In genomic region chr21:46320331-46320801, GRCh38 we compare ENCODE assay signal across 10 cellular contexts. TPM values are rescaled to one million over a fixed set of nuclear protein-coding genes. Genes with fewer than 3 reads are reported as not detected.
DNase-seq lines count a peak whose midpoint lies in the region; ATAC-seq and TF ChIP-seq lines count a peak whose summit lies in the region.
"Had no signal": no experiment of that assay in that cellular context is flagged by ENCODE, and none has a peak within 500 bp of the region (broad histone marks: within the 10 kb centered on the region; RNA-seq: fewer than 3 reads in every experiment).

No MANE protein-coding gene starts in this region.

- DNase-seq in CMK (ENCODE audit: low read depth): peak; percentile 100
- DNase-seq in KBM-7: peak; percentile 68
- no peak for DNase-seq in amygdala (lab: John Stamatoyannopoulos, UW)
- DNase-seq: activated gamma-delta T cell treated with Interleukin-2 at 50 U/mL for 16 hours; natural killer cell; stimulated activated CD4-positive, alpha-beta T cell treated with anti-CD3 and anti-CD28 coated beads, Interleukin-1b, Interleukin-23, amount 100 ng/mL, for 48 hours; T-helper 17 cell had no signal

- no peak for ATAC-seq in GM18511 (IDR thresholded peaks at IDR 0.05; ENCODE audit: unreplicated experiment)
- no peak for ATAC-seq in HG02938 (IDR thresholded peaks at IDR 0.05; ENCODE audit: unreplicated experiment)
- ATAC-seq: natural killer cell, T-helper 17 cell had no signal

- H3K36me3 Mint-ChIP-seq in brain: no peaks in the 10 kb centered on the region
- H3K36me3 Mint-ChIP-seq: natural killer cell had no signal

- in situ Hi-C loops in KBM-7 (cut with MboI; ENCODE audit: low pct_unique_long_range_greater_than_20kb, low sequenced_read_pairs): no loop called here

- H3K9me3 Mint-ChIP-seq in brain: no peaks in the 10 kb centered on the region
- H3K9me3 Mint-ChIP-seq: natural killer cell had no signal

- TF ChIP-seq CTCF in brain (conservative IDR thresholded peaks at IDR 0.05): no peak

- H3K4me1 Mint-ChIP-seq in brain: peaks cover 28% of the 10 kb centered on the region

- H3K27ac Mint-ChIP-seq in brain: peak overlapping the region in 2 of 5 experiments; percentile 27 to 68
- H3K27ac Mint-ChIP-seq: natural killer cell, T-helper 17 cell had no signal

- peak overlapping the region in 4 of 5 experiments; percentile 45 to 71 (median 60) for H3K4me3 Mint-ChIP-seq in brain
- H3K4me3 Mint-ChIP-seq: natural killer cell, T-helper 17 cell had no signal

- H3K27me3 Mint-ChIP-seq in brain: peaks cover 6% of the 10 kb centered on the region
- H3K27me3 Mint-ChIP-seq: T-helper 17 cell had no signal

RNA-seq across cellular contexts. Expression of gene C21orf58, which starts 3.3 kb away (rescaled TPM):
- polyA plus RNA-seq in brain (ENCODE audit: insufficient read depth, low read depth, low replicate concordance): 20.2 TPM

RNA-seq across cellular contexts. Expression of gene PCNT, which starts 3.6 kb away (rescaled TPM):
- polyA plus RNA-seq in brain (ENCODE audit: insufficient read depth, low read depth, low replicate concordance): 19.1 TPM

RNA-seq across cellular contexts. Expression of gene YBEY, which starts 34.2 kb away (rescaled TPM):
- 29.1 TPM for polyA plus RNA-seq in brain (ENCODE audit: insufficient read depth, low read depth, low replicate concordance)

RNA-seq across cellular contexts. Expression of gene MCM3AP, which starts 35.0 kb away (rescaled TPM):
- 48.0 TPM for polyA plus RNA-seq in brain (ENCODE audit: insufficient read depth, low read depth, low replicate concordance)

Comparison
In these comparisons a context has a peak if more than half of its experiments do, and no peak if none do; other contexts are left out.
1. DNase-seq: peak in CMK (single experiment) and KBM-7 (single experiment); none in amygdala (0 of 56).